ENCODE assay signal across 17 cellular contexts in the genomic region with DNA sequence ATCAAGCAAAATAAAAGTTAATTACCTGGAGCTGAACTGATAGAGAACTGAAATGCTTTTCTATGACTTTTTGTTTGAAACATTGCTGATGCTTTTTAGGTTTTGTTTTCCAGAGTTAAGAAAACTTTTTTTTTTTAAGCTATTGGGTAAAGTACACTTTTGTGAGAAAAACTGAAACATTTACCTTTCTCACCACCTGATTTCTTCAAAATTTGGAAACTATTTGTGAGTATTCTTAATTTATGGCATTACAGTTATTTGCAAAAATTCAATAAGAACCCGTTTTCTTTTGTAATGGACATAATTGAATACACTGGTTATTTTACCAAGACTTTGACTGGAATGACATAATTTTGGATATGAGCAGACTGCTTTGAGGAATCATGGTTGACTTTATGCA. TPM values are rescaled to one million over a fixed set of nuclear protein-coding genes. Genes with fewer than 3 reads are reported as not detected.
DNase-seq lines count a peak whose midpoint lies in the region; TF ChIP-seq lines count a peak whose summit lies in the region.
"Had no signal": no experiment of that assay in that cellular context is flagged by ENCODE, and none has a peak within 500 bp of the region (broad histone marks: within the 10 kb centered on the region; RNA-seq: fewer than 3 reads in every experiment).

No MANE protein-coding gene starts in this region.

- no CpG with 5 or more reads among the region's 1 CpG for WGBS in mesendoderm (ENCODE audit: extremely low coverage, insufficient coverage, low lambda C conversion rate)

- no peak overlapping the region for H2BK15ac ChIP-seq in mesendoderm (replicated peaks; ENCODE audit: low read depth)

- in situ Hi-C loops in Caki2 (cut with HindIII; ENCODE audit: low pct_unique_long_range_greater_than_20kb, low sequenced_read_pairs), result no loop called here

- H3K36me3 ChIP-seq in HEK293 (ENCODE audit: control insufficient read depth in 2 of 2, insufficient read depth in 1 of 2, low read length in 2 of 2) (no peaks in the 10 kb centered on the region), mesendoderm (ENCODE audit: control insufficient read depth, insufficient read depth, low read length) (no peaks in the 10 kb centered on the region)

- no peak overlapping the region for H4K8ac ChIP-seq in mesendoderm (ENCODE audit: low read depth, low read length)

- TF ChIP-seq CTCF in HEK293 (tag by site-specific recombination; IDR thresholded peaks at IDR 0.05), result no peak

- H3K56ac ChIP-seq in mesendoderm (ENCODE audit: low read length), result no peak overlapping the region

- H3K27ac ChIP-seq in HEK293 (ENCODE audit: extremely low read depth, low read depth, low read length) (no peak overlapping the region), mesendoderm (ENCODE audit: low read depth, low read length) (no peak overlapping the region)

- H3K9ac ChIP-seq in mesendoderm (ENCODE audit: low read length), result no peak overlapping the region

- H3K4ac ChIP-seq in mesendoderm (ENCODE audit: low read depth, low read length), result no peak overlapping the region

- no peak overlapping the region for H3K23ac ChIP-seq in mesendoderm (ENCODE audit: low read length)

- H2BK120ac ChIP-seq in mesendoderm (ENCODE audit: low read depth, low read length), result no peak overlapping the region

- H3K27me3 ChIP-seq in mesendoderm (ENCODE audit: insufficient read depth, low read length, poor library complexity), result no peaks in the 10 kb centered on the region

- H3K4me3 ChIP-seq in HEK293 (ENCODE audit: low read depth, low read length) (no peak overlapping the region), mesendoderm (ENCODE audit: low read length) (no peak overlapping the region)

- H3K9me3 ChIP-seq in HEK293 (ENCODE audit: control insufficient read depth, insufficient read depth, low read depth, low read length), result no peaks in the 10 kb centered on the region

- CTCF ChIA-PET in HEK293 (lab: Yijun Ruan, JAX), result no interaction called here

- no peak overlapping the region for H4K5ac ChIP-seq in mesendoderm (ENCODE audit: low read length)

- no peak overlapping the region for H3K4me2 ChIP-seq in mesendoderm (ENCODE audit: low read length)

- H2BK5ac ChIP-seq in mesendoderm (ENCODE audit: low read length), result no peak overlapping the region

- H3K79me2 ChIP-seq in mesendoderm (ENCODE audit: control insufficient read depth, insufficient read depth, low read length), result no peaks in the 10 kb centered on the region

- H3K79me1 ChIP-seq in mesendoderm (ENCODE audit: low read length), result no peaks in the 10 kb centered on the region

- DNase-seq in Caki2 (ENCODE audit: low read depth) (peak; percentile 21), amniotic epithelial cell (ENCODE audit: low read depth) (peak; percentile 11), mesendoderm (peak; percentile 22), MV-4-11 (lab: John Stamatoyannopoulos, UW) (no peak)
- DNase-seq in effector CD4-positive, alpha-beta T cell, result no peak
- DNase-seq: C1 segment of cervical spinal cord; CD4-positive, alpha-beta memory T cell; COR-L47; DMS153; DMS79 treated with DMSO at 0.1 percent for 48 hours; GF-D8; GOT3; HCEC 1CT had no signal

- H3K4me1 ChIP-seq in HEK293 (ENCODE audit: control insufficient read depth, insufficient read depth, low read length) (no peaks in the 10 kb centered on the region), mesendoderm (ENCODE audit: control insufficient read depth, low read depth, low read length) (no peaks in the 10 kb centered on the region)

- no peak overlapping the region for H2AK5ac ChIP-seq in mesendoderm (ENCODE audit: low read length)

- H3K18ac ChIP-seq in mesendoderm (ENCODE audit: low read length), result no peak overlapping the region

- POLR2A ChIA-PET in HEK293 (lab: Yijun Ruan, JAX), result no interaction called here

TF ChIP-seq in HEK293, 187 proteins besides CTCF, POLR2A, EP300 and RAD21:
- TF ChIP-seq ZNF416 (tag by site-specific recombination; IDR thresholded peaks at IDR 0.05), result no peak
- TF ChIP-seq SETDB1 (IDR thresholded peaks at IDR 0.05; ENCODE audit: insufficient read length, low read length), result peak; percentile 96

RNA-seq across cellular contexts. Expression of gene C9orf153, which starts 6.6 kb away (rescaled TPM):
- total RNA-seq in Caki2 (2014; rRNA removed; shearing (Covaris generic); ENCODE audit: low replicate concordance), result not detected in 2 replicates
- polyA plus RNA-seq in mesendoderm (2013, experiment 1 of 2), result 0.07 TPM
- 0.06 TPM for polyA plus RNA-seq in mesendoderm (2013, experiment 2 of 2)
- total RNA-seq: A172, Daoy had no signal
- polyA plus RNA-seq: BJ; CD4-positive, alpha-beta memory T cell had no signal

RNA-seq across cellular contexts. Expression of gene ISCA1, which starts 29.5 kb away (rescaled TPM):
- 58.0 and 60.6 TPM in 2 replicates for total RNA-seq in Caki2 (2014; rRNA removed; shearing (Covaris generic); ENCODE audit: low replicate concordance)
- 45.7 TPM for polyA plus RNA-seq in mesendoderm (2013, experiment 1 of 2)
- polyA plus RNA-seq in mesendoderm (2013, experiment 2 of 2), result 43.9 TPM

Comparison
In these comparisons a context has a peak if more than half of its experiments do, and no peak if none do; other contexts are left out.
1. DNase-seq: peak in Caki2 (single experiment), amniotic epithelial cell (single experiment) and mesendoderm (single experiment); none in MV-4-11 (single experiment) and effector CD4-positive, alpha-beta T cell (single experiment).